Comparison of ENCODE assay signal across 23 cellular contexts in genomic region chr21:41561701-41562100, GRCh38. TPM values are rescaled to one million over a fixed set of nuclear protein-coding genes. Genes with fewer than 3 reads are reported as not detected.
"Had no signal": no experiment of that assay in that cellular context is flagged by ENCODE, and none has a peak within 500 bp of the region (broad histone marks: within the 10 kb centered on the region; RNA-seq: fewer than 3 reads in every experiment).

No MANE protein-coding gene starts in this region.

- H3K36me3 Mint-ChIP-seq: mesothelial cell of epicardium had no signal

- DNase-seq: activated B cell treated with CpG ODN at 0.5 μM for 24 hours; activated CD4-positive, alpha-beta T cell treated with anti-CD3 and anti-CD28 coated beads for 36 hours; activated CD4-positive, alpha-beta T cell treated with anti-CD3 and anti-CD28 coated beads, Interleukin-2, amount 50 U/mL, for 4 hours; activated CD8-positive, alpha-beta memory T cell treated with anti-CD3 and anti-CD28 coated beads for 24 hours; activated CD8-positive, alpha-beta memory T cell treated with anti-CD3 and anti-CD28 coated beads, Interleukin-2, amount 50 U/mL, for 4 hours; activated naive CD4-positive, alpha-beta T cell treated with anti-CD3 and anti-CD28 coated beads for 36 hours; activated T-cell treated with anti-CD3 and anti-CD28 coated beads, Interleukin-2, amount 50 U/mL, for 4 hours; effector CD8-positive, alpha-beta T cell; erythroblast; glutamatergic neuron; hippocampal formation; kidney glomerular epithelial cell; nephron progenitor cell; sigmoid colon; spleen; stimulated activated CD4-positive, alpha-beta T cell treated with anti-CD3 and anti-CD28 coated beads, Interleukin-4, amount 100 ng/mL, for 24 hours; stimulated activated naive CD4-positive, alpha-beta T cell treated with Interleukin-2 at 50 U/mL for 16 hours; T-helper 9 cell had no signal

- H3K4me1 ChIP-seq: left ventricle myocardium inferior, sigmoid colon, spleen had no signal

- FAIRE-seq: frontal cortex had no signal

- H3K4me1 Mint-ChIP-seq: activated B cell treated with CpG ODN at 0.5 μM for 24 hours had no signal

- H3K9me3 Mint-ChIP-seq: activated B cell treated with CpG ODN at 0.5 μM for 24 hours; activated naive CD4-positive, alpha-beta T cell treated with anti-CD3 and anti-CD28 coated beads for 36 hours; activated T-cell treated with anti-CD3 and anti-CD28 coated beads, Interleukin-2, amount 50 U/mL, for 4 hours; mesothelial cell of epicardium; nephron progenitor cell had no signal

- ATAC-seq: activated CD4-positive, alpha-beta T cell treated with anti-CD3 and anti-CD28 coated beads for 36 hours; activated T-cell treated with anti-CD3 and anti-CD28 coated beads, Interleukin-2, amount 50 U/mL, for 4 hours had no signal

- H3K9me3 ChIP-seq: left ventricle myocardium inferior, sigmoid colon, spleen had no signal

- H3K27ac Mint-ChIP-seq: activated B cell treated with CpG ODN at 0.5 μM for 24 hours; activated CD4-positive, alpha-beta T cell treated with anti-CD3 and anti-CD28 coated beads for 36 hours; activated naive CD4-positive, alpha-beta T cell treated with anti-CD3 and anti-CD28 coated beads for 36 hours; mesothelial cell of epicardium had no signal

- H3K27ac ChIP-seq: left ventricle myocardium inferior, sigmoid colon, spleen had no signal

- H3K4me3 ChIP-seq: left ventricle myocardium inferior, sigmoid colon, spleen had no signal

- H3K4me3 Mint-ChIP-seq: activated B cell treated with CpG ODN at 0.5 μM for 24 hours; activated CD4-positive, alpha-beta T cell treated with anti-CD3 and anti-CD28 coated beads for 36 hours; activated naive CD4-positive, alpha-beta T cell treated with anti-CD3 and anti-CD28 coated beads for 36 hours; activated T-cell treated with anti-CD3 and anti-CD28 coated beads, Interleukin-2, amount 50 U/mL, for 4 hours; mesothelial cell of epicardium; nephron progenitor cell had no signal

- H3K27me3 ChIP-seq: sigmoid colon had no signal

- H3K36me3 ChIP-seq: left ventricle myocardium inferior, sigmoid colon, spleen had no signal

RNA-seq across cellular contexts. Expression of gene TMPRSS2, which starts 53.7 kb away (rescaled TPM):
- total RNA-seq: activated B cell treated with CpG ODN at 0.5 μM for 24 hours; activated CD4-positive, alpha-beta T cell treated with anti-CD3 and anti-CD28 coated beads for 36 hours; activated naive CD4-positive, alpha-beta T cell treated with anti-CD3 and anti-CD28 coated beads for 36 hours; frontal cortex; left ventricle myocardium inferior; lung microvascular endothelial cell; myocyte had no signal
